ENCODE assay signal across 15 cellular contexts in the genomic region with DNA sequence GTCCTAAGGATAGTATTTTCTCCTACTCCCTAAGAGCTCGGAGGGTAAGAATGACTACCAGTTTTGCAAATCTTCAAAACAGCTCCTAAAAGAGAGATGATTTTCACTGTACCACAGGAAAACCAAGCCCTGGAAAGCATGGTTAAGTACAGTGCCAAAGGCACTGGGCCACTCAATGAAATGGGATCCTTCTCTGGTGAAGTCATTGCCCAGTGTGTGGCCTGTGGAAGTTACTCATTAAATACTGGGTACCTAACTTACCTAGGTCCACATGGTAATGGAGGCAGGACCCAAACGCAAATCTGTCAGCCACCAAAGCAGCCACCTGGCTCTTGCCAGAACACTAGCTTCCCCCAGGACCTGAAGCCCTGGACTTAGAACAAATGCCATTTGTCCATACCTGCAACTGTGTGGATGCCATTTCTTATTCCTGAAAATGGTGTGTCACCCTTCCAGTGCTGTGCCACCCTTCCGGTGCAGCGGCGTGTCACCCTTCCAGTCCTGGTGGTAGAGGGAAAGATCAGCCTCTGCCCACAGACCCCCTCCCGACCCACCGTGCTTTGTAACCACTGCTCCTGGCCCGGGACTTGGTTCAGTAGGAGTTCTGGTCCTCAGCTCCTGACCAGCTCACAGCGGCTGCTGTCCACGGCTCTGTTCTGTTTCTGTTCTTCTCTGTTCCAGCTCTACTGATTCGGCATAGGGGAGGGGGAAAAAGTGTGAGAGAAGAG.
"Had no signal": no experiment of that assay in that cellular context is flagged by ENCODE, and none has a peak within 500 bp of the region (broad histone marks: within the 10 kb centered on the region; RNA-seq: fewer than 3 reads in every experiment).

No MANE protein-coding gene starts in this region.

- H3K4me3 ChIP-seq: coronary artery, left ventricle myocardium inferior, right atrium auricular region, sigmoid colon, skin epidermis had no signal

- FAIRE-seq: endothelial cell of umbilical vein, frontal cortex had no signal

- DNase-seq: effector CD4-positive, alpha-beta T cell; endodermal cell; islet precursor cell; left ventricle myocardium inferior; mesendoderm; naive B cell; sigmoid colon; stimulated activated CD4-positive, alpha-beta T cell treated with anti-CD3 and anti-CD28 coated beads, Interleukin-12 subunit alpha, Interleukin-12 subunit beta, amount 100 ng/mL, for 4 hours; stimulated activated naive CD4-positive, alpha-beta T cell treated with Interleukin-2 at 50 U/mL for 16 hours; trophoblast cell had no signal
